25 cellular contexts compared by ENCODE assay signal in the genomic region with DNA sequence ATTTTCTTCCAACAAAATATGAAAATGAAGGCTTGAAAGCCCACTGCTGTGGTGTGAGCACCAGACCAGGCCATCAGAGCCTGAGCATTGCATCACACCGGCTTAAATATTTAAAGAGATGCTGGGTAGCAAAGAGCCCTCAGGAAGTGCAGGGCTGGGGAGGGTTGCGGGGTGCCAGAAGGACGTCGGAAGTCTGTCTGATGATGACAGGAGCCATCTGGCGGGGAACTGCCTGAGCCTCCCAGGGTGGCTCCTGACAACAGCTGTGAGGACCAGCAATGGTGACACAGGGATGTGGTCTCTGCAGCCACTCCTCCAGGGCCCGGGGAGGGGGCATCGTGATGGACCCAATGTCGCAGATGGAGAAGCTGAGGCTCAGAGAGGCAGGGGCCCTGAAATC.
DNase-seq lines count a peak whose midpoint lies in the region; FAIRE-seq and TF ChIP-seq lines count a peak whose summit lies in the region.
"Had no signal": no experiment of that assay in that cellular context is flagged by ENCODE, and none has a peak within 500 bp of the region (broad histone marks: within the 10 kb centered on the region; RNA-seq: fewer than 3 reads in every experiment).

No MANE protein-coding gene starts in this region.

- intact Hi-C loops in kidney (cut with DNase I), result no loop called here

- no peaks in the 10 kb centered on the region for H4K20me1 ChIP-seq in BLaER1

- H3K9ac ChIP-seq in BLaER1 (peak overlapping the region; percentile 32; the same call in 1 of the 2 replicates), kidney (ENCODE audit: low read length in 2 of 2) (no peak overlapping the region)

- no peak for FAIRE-seq in kidney (lab: Jason Lieb, UNC)
- FAIRE-seq: GM12891, GM19239, H54 had no signal

- peak; percentile 80 for DNase-seq in NCI-H2171 (lab: John Stamatoyannopoulos, UW)
- peak; percentile 24 to 50 for DNase-seq in SJCRH30
- peak; percentile 78 for DNase-seq in kidney
- no peak for DNase-seq in NCI-H187 treated with DMSO at 0.1 percent for 48 hours (lab: John Stamatoyannopoulos, UW)
- no peak for DNase-seq in globus pallidus (ENCODE audit: low spot score)
- no peak for DNase-seq in islet precursor cell
- DNase-seq in epidermal melanocyte (ENCODE audit: insufficient read length, low spot score), result no peak
- DNase-seq: C1 segment of cervical spinal cord; CD4-positive, alpha-beta memory T cell; COR-L47; DMS79; EL; GF-D8; IMR-90; KG1; MM.1S; NCI-H187; NCI-H2227 treated with DMSO at 0.1 percent for 48 hours; NCI-H748 treated with DMSO at 0.1 percent for 48 hours; NK-92 treated with Interleukin-12 subunit alpha and Interleukin-12 subunit beta, amount 100 ng/mL, for 24 hours; PC-3 had no signal

- TF ChIP-seq CTCF in kidney (IDR thresholded peaks at IDR 0.05; ENCODE audit: borderline replicate concordance, extremely low read depth, insufficient read depth), result no peak

- H3K4me2 ChIP-seq in BLaER1, result peak overlapping the region; percentile 58

- no peaks in the 10 kb centered on the region for H3K9me3 ChIP-seq in BLaER1
- no peaks in the 10 kb centered on the region for H3K9me3 ChIP-seq in SJCRH30 (replicated peaks)
- H3K9me3 ChIP-seq in kidney (ENCODE audit: control insufficient read depth in 1 of 2, low read length in 2 of 2), result no peaks in the 10 kb centered on the region

- H3K4me1 ChIP-seq in BLaER1 (peaks cover 87% of the 10 kb centered on the region), SJCRH30 (no peaks in the 10 kb centered on the region), kidney (ENCODE audit: control insufficient read depth in 1 of 2, insufficient read depth in 1 of 2, low read depth in 1 of 2, low read length in 2 of 2) (no peaks in the 10 kb centered on the region)

- H3K4me3 ChIP-seq in BLaER1 (no peak overlapping the region), SJCRH30 (no peak overlapping the region), kidney (ENCODE audit: low read length in 2 of 2) (no peak overlapping the region)

- H3K27me3 ChIP-seq in BLaER1 (no peaks in the 10 kb centered on the region), SJCRH30 (peaks cover 38% of the 10 kb centered on the region)

- H3K36me3 ChIP-seq in BLaER1 (no peaks in the 10 kb centered on the region), SJCRH30 (no peaks in the 10 kb centered on the region), kidney (ENCODE audit: control insufficient read depth in 1 of 2, insufficient read depth in 2 of 2, low read length in 2 of 2) (no peaks in the 10 kb centered on the region)

- H3K27ac ChIP-seq in BLaER1 (peak overlapping the region; percentile 64), SJCRH30 (no peak overlapping the region), kidney (ENCODE audit: low read depth in 2 of 2, low read length in 2 of 2) (no peak overlapping the region)

Comparison
In these comparisons a context has a peak if more than half of its experiments do, and no peak if none do; other contexts are left out.
1. DNase-seq: peak in NCI-H2171 (single experiment), SJCRH30 (2 of 2) and kidney (single experiment); none in NCI-H187 treated with DMSO at 0.1 percent for 48 hours (single experiment), globus pallidus (single experiment), islet precursor cell (single experiment) and epidermal melanocyte (single experiment).